In genomic region chr2:42868874-42869273, GRCh38 we compare ENCODE assay signal across 3 cellular contexts.
A peak's percentile ranks its signal among the peaks of the same experiment; 100 is the strongest.
TF ChIP-seq lines count a peak whose summit lies in the region.

No MANE protein-coding gene starts in this region.

TF ChIP-seq in IMR-90, 13 proteins besides CTCF, POLR2A, EP300 and RAD21:
- TF ChIP-seq, protein P1, sequence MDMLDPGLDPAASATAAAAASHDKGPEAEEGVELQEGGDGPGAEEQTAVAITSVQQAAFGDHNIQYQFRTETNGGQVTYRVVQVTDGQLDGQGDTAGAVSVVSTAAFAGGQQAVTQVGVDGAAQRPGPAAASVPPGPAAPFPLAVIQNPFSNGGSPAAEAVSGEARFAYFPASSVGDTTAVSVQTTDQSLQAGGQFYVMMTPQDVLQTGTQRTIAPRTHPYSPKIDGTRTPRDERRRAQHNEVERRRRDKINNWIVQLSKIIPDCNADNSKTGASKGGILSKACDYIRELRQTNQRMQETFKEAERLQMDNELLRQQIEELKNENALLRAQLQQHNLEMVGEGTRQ (IDR thresholded peaks at IDR 0.05; ENCODE audit: low read depth, low read length): no peak
- TF ChIP-seq MXI1 (IDR thresholded peaks at IDR 0.05; ENCODE audit: borderline replicate concordance, low read depth, low read length) (no peak), MAZ (IDR thresholded peaks at IDR 0.05; ENCODE audit: borderline replicate concordance, low read depth, low read length) (no peak), RCOR1 (IDR thresholded peaks at IDR 0.05; ENCODE audit: insufficient replicate concordance, low read length) (peak; percentile 19)

TF ChIP-seq in K562, 482 proteins besides CTCF, POLR2A, EP300 and RAD21 (continues in another document):
- TF ChIP-seq ESRRA (IDR thresholded peaks at IDR 0.05; ENCODE audit: borderline replicate concordance, low read depth): no peak
- no peak for TF ChIP-seq ZNF41 (CRISPR knock-in tag; conservative IDR thresholded peaks at IDR 0.05)
- peak; percentile 71 for TF ChIP-seq ZFP36 (IDR thresholded peaks at IDR 0.05; ENCODE audit: low read depth, low read length, partially characterized antibody)
- no peak for TF ChIP-seq RBM14 (IDR thresholded peaks at IDR 0.05; ENCODE audit: borderline replicate concordance, insufficient read depth, low read depth, low read length)
- no peak for TF ChIP-seq KAT7 (CRISPR knock-in tag; IDR thresholded peaks at IDR 0.05; ENCODE audit: borderline replicate concordance)
- TF ChIP-seq KAT8 (IDR thresholded peaks at IDR 0.05; ENCODE audit: low read depth): no peak
- TF ChIP-seq POLR3A (IDR thresholded peaks at IDR 0.05; ENCODE audit: borderline replicate concordance, extremely low read depth, insufficient read depth, insufficient read length): no peak
- TF ChIP-seq, protein P2, sequence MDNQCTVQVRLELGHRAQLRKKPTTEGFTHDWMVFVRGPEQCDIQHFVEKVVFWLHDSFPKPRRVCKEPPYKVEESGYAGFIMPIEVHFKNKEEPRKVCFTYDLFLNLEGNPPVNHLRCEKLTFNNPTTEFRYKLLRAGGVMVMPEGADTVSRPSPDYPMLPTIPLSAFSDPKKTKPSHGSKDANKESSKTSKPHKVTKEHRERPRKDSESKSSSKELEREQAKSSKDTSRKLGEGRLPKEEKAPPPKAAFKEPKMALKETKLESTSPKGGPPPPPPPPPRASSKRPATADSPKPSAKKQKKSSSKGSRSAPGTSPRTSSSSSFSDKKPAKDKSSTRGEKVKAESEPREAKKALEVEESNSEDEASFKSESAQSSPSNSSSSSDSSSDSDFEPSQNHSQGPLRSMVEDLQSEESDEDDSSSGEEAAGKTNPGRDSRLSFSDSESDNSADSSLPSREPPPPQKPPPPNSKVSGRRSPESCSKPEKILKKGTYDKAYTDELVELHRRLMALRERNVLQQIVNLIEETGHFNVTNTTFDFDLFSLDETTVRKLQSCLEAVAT (IDR thresholded peaks at IDR 0.05): no peak
- TF ChIP-seq, protein P3, sequence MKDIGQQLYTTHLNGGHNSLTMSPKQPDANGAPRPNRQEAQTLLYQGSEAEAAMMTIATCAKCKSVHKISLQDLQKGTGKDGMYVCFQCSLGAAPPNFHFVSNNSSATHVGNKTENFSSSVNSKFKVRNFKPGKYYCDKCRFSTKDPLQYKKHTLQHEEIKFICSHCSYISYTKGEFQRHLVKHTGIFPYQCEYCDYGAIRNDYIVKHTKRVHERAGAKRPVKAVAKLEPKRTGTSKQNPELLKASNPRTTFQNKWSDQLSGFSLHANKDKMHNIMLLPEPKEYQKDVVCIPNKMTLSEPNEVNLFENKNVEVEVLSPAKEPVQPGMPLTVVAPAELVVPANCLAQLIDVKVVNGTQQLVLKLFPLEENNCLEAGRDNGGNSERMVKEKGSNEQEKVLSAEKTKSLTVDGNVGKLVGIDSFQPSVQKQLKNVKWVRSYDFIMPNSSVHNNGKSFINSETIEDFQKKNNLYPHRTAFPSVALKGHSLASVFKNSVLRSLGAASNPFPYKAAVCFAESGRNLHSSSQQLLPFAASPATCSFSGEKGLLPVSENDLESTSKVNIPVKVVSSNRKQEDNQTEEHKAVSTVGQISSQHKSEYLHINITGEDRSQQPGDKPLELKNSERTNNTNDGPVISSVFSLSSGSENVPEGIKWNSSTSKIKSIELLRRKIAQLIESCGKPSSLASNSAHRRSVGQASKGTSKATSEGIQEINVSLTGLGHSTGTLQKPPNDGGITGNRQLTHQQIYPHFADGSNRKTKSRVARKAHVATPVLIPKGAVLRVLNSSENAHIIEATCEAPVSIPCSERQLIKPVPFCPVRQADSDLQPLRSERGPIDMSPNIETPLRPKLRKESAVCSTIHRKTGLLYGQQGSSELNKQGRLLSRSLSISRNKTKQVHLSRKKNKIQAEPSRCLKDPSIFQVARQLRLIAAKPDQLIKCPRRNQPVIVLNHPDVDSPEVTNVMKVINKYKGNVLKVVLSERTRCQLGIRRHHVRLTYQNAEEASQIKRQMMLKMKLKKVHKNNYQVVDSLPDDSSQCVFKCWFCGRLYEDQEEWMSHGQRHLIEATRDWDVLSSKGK (CRISPR knock-in tag; IDR thresholded peaks at IDR 0.05): no peak
- no peak for TF ChIP-seq BRD4 (IDR thresholded peaks at IDR 0.05)
- no peak for TF ChIP-seq ZNF445 (CRISPR knock-in tag; IDR thresholded peaks at IDR 0.05; ENCODE audit: low read depth)
- TF ChIP-seq HEY1 (CRISPR knock-in tag; IDR thresholded peaks at IDR 0.05; ENCODE audit: borderline replicate concordance): no peak
- no peak for TF ChIP-seq CHD2 (IDR thresholded peaks at IDR 0.05; ENCODE audit: low read depth, low read length)
- TF ChIP-seq TBL1XR1 (IDR thresholded peaks at IDR 0.05; ENCODE audit: low read length in 2 of 2): no peak
- TF ChIP-seq MEF2A (IDR thresholded peaks at IDR 0.05; ENCODE audit: control insufficient read depth, low read depth, low read length): no peak

TF ChIP-seq in GM23338, 12 proteins besides CTCF, POLR2A, EP300 and RAD21:
- TF ChIP-seq POLR2AphosphoS5 (IDR thresholded peaks at IDR 0.05; ENCODE audit: low read depth) (no peak), EZH2 (IDR thresholded peaks at IDR 0.05; ENCODE audit: low read depth, unreplicated experiment) (no peak), JUNB (IDR thresholded peaks at IDR 0.05; ENCODE audit: unreplicated experiment) (no peak), EZH2phosphoT487 (IDR thresholded peaks at IDR 0.05; ENCODE audit: unreplicated experiment) (no peak), ZNF114 (CRISPR knock-in tag; IDR thresholded peaks at IDR 0.05) (no peak), REST (IDR thresholded peaks at IDR 0.05; ENCODE audit: unreplicated experiment) (no peak), CREB1 (CRISPR knock-in tag; IDR thresholded peaks at IDR 0.05; ENCODE audit: low read depth) (no peak), ZNF331 (CRISPR knock-in tag; IDR thresholded peaks at IDR 0.05; ENCODE audit: low read depth) (no peak), ETS1 (IDR thresholded peaks at IDR 0.05) (no peak)
- TF ChIP-seq, protein P4, sequence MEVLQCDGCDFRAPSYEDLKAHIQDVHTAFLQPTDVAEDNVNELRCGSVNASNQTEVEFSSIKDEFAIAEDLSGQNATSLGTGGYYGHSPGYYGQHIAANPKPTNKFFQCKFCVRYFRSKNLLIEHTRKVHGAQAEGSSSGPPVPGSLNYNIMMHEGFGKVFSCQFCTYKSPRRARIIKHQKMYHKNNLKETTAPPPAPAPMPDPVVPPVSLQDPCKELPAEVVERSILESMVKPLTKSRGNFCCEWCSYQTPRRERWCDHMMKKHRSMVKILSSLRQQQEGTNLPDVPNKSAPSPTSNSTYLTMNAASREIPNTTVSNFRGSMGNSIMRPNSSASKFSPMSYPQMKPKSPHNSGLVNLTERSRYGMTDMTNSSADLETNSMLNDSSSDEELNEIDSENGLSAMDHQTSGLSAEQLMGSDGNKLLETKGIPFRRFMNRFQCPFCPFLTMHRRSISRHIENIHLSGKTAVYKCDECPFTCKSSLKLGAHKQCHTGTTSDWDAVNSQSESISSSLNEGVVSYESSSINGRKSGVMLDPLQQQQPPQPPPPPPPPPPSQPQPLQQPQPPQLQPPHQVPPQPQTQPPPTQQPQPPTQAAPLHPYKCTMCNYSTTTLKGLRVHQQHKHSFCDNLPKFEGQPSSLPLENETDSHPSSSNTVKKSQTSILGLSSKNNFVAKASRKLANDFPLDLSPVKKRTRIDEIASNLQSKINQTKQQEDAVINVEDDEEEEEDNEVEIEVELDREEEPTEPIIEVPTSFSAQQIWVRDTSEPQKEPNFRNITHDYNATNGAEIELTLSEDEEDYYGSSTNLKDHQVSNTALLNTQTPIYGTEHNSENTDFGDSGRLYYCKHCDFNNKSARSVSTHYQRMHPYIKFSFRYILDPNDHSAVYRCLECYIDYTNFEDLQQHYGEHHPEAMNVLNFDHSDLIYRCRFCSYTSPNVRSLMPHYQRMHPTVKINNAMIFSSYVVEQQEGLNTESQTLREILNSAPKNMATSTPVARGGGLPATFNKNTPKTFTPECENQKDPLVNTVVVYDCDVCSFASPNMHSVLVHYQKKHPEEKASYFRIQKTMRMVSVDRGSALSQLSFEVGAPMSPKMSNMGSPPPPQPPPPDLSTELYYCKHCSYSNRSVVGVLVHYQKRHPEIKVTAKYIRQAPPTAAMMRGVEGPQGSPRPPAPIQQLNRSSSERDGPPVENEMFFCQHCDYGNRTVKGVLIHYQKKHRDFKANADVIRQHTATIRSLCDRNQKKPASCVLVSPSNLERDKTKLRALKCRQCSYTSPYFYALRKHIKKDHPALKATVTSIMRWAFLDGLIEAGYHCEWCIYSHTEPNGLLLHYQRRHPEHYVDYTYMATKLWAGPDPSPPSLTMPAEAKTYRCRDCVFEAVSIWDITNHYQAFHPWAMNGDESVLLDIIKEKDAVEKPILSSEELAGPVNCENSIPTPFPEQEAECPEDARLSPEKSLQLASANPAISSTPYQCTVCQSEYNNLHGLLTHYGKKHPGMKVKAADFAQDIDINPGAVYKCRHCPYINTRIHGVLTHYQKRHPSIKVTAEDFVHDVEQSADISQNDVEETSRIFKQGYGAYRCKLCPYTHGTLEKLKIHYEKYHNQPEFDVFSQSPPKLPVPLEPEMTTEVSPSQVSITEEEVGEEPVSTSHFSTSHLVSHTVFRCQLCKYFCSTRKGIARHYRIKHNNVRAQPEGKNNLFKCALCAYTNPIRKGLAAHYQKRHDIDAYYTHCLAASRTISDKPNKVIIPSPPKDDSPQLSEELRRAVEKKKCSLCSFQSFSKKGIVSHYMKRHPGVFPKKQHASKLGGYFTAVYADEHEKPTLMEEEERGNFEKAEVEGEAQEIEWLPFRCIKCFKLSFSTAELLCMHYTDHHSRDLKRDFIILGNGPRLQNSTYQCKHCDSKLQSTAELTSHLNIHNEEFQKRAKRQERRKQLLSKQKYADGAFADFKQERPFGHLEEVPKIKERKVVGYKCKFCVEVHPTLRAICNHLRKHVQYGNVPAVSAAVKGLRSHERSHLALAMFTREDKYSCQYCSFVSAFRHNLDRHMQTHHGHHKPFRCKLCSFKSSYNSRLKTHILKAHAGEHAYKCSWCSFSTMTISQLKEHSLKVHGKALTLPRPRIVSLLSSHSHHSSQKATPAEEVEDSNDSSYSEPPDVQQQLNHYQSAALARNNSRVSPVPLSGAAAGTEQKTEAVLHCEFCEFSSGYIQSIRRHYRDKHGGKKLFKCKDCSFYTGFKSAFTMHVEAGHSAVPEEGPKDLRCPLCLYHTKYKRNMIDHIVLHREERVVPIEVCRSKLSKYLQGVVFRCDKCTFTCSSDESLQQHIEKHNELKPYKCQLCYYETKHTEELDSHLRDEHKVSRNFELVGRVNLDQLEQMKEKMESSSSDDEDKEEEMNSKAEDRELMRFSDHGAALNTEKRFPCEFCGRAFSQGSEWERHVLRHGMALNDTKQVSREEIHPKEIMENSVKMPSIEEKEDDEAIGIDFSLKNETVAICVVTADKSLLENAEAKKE (CRISPR knock-in tag; IDR thresholded peaks at IDR 0.05): no peak
